Comparison of ENCODE assay signal across 8 cellular contexts in the genomic region with DNA sequence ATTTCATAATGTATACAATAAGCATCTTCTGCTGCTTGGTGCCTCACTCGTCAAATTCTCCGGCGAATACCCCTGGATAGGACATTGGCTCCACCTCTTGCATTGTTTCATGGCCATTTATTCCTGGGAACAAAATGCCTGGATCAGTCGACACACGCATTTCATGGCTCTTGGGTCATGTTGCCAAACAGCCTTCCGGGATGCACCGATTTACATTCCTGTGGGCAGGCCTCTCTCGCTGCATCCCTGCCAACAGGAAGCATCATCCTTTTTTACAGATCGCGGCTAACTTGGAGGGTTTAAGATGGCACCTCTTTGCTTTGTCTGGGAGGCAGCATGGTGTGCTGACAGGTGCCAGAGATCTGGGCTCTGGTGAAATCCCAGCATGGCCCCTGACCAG. TPM values are rescaled to one million over a fixed set of nuclear protein-coding genes. Genes with fewer than 3 reads are reported as not detected.
"Had no signal": no experiment of that assay in that cellular context is flagged by ENCODE, and none has a peak within 500 bp of the region (broad histone marks: within the 10 kb centered on the region; RNA-seq: fewer than 3 reads in every experiment).

No MANE protein-coding gene starts in this region.

- H2AFZ ChIP-seq: GM23248 had no signal

- H3K4me3 ChIP-seq: GM23248, HAP-1 had no signal

- H3K36me3 ChIP-seq: HAP-1 had no signal

- H3K9me3 ChIP-seq: HAP-1 had no signal

- H3K4me1 ChIP-seq: HAP-1 had no signal

- DNase-seq: GOT3 had no signal

- H3K9ac ChIP-seq: GM23248 had no signal

- H3K27ac ChIP-seq: GM23248, HL-60 had no signal

RNA-seq across cellular contexts. Expression of a gene that starts 32.7 kb away (rescaled TPM):
- total RNA-seq: GM23248, HepG2, HFFc6, HT1080 had no signal
- polyA plus RNA-seq: GM23248, IgD-negative memory B cell had no signal
